ENCODE assay signal across 23 cellular contexts in genomic region chr5:135385576-135385975, GRCh38. TPM values are rescaled to one million over a fixed set of nuclear protein-coding genes. Genes with fewer than 3 reads are reported as not detected.
DNase-seq lines count a peak whose midpoint lies in the region; ATAC-seq, FAIRE-seq and TF ChIP-seq lines count a peak whose summit lies in the region.
"Had no signal": no experiment of that assay in that cellular context is flagged by ENCODE, and none has a peak within 500 bp of the region (broad histone marks: within the 10 kb centered on the region; RNA-seq: fewer than 3 reads in every experiment).

No MANE protein-coding gene starts in this region.

- no peaks in the 10 kb centered on the region for H3K9me3 Mint-ChIP-seq in activated CD8-positive, alpha-beta T cell treated with anti-CD3 and anti-CD28 coated beads, Interleukin-2, amount 10 ng/mL, durations not matched to agents 7 days and 5 days (ENCODE audit: insufficient read depth)
- no peaks in the 10 kb centered on the region for H3K9me3 Mint-ChIP-seq in activated CD8-positive, alpha-beta T cell treated with anti-CD3 and anti-CD28 coated beads for 36 hours
- no peaks in the 10 kb centered on the region for H3K9me3 Mint-ChIP-seq in astrocyte (ENCODE audit: unreplicated experiment)
- H3K9me3 Mint-ChIP-seq in neural progenitor cell = no peaks in the 10 kb centered on the region
- H3K9me3 Mint-ChIP-seq: activated CD4-positive, alpha-beta memory T cell treated with anti-CD3 and anti-CD28 coated beads for 36 hours had no signal

- no peak for ATAC-seq in activated CD8-positive, alpha-beta T cell treated with anti-CD3 and anti-CD28 coated beads, Interleukin-2, amount 10 ng/mL, durations not matched to agents 7 days and 5 days
- no peak for ATAC-seq in activated CD8-positive, alpha-beta T cell treated with anti-CD3 and anti-CD28 coated beads for 36 hours

- no peaks in the 10 kb centered on the region for H3K27me3 Mint-ChIP-seq in activated CD8-positive, alpha-beta T cell treated with anti-CD3 and anti-CD28 coated beads, Interleukin-2, amount 10 ng/mL, durations not matched to agents 7 days and 5 days (ENCODE audit: low read depth)
- no peaks in the 10 kb centered on the region for H3K27me3 Mint-ChIP-seq in activated CD8-positive, alpha-beta T cell treated with anti-CD3 and anti-CD28 coated beads for 36 hours
- H3K27me3 Mint-ChIP-seq in astrocyte (ENCODE audit: low read depth, unreplicated experiment) (no peaks in the 10 kb centered on the region), neural progenitor cell (ENCODE audit: insufficient read depth, low read depth) (peaks cover 3% of the 10 kb centered on the region)
- H3K27me3 Mint-ChIP-seq: activated CD4-positive, alpha-beta memory T cell treated with anti-CD3 and anti-CD28 coated beads for 36 hours had no signal

- WGBS in smooth muscle cell (ENCODE audit: low lambda C conversion rate) = 68% methylated on average over 3 of the region's 3 CpGs

- CTCF ChIA-PET in activated CD8-positive, alpha-beta T cell treated with anti-CD3 and anti-CD28 coated beads, Interleukin-2, amount 10 ng/mL, durations not matched to agents 7 days and 5 days (lab: Charles Lee) = no interaction called here
- CTCF ChIA-PET in activated CD8-positive, alpha-beta T cell treated with anti-CD3 and anti-CD28 coated beads for 36 hours (lab: Charles Lee) = no interaction called here

- H3K4me3 Mint-ChIP-seq in activated CD8-positive, alpha-beta T cell treated with anti-CD3 and anti-CD28 coated beads, Interleukin-2, amount 10 ng/mL, durations not matched to agents 7 days and 5 days = no peak overlapping the region
- H3K4me3 Mint-ChIP-seq in activated CD8-positive, alpha-beta T cell treated with anti-CD3 and anti-CD28 coated beads for 36 hours = no peak overlapping the region
- peak overlapping the region; percentile 50 for H3K4me3 Mint-ChIP-seq in astrocyte (ENCODE audit: unreplicated experiment)
- no peak overlapping the region for H3K4me3 Mint-ChIP-seq in neural progenitor cell
- H3K4me3 Mint-ChIP-seq: activated CD4-positive, alpha-beta memory T cell treated with anti-CD3 and anti-CD28 coated beads for 36 hours had no signal

- peaks cover 45% of the 10 kb centered on the region for H3K4me1 Mint-ChIP-seq in activated CD8-positive, alpha-beta T cell treated with anti-CD3 and anti-CD28 coated beads, Interleukin-2, amount 10 ng/mL, durations not matched to agents 7 days and 5 days (ENCODE audit: low read depth)
- H3K4me1 Mint-ChIP-seq in activated CD8-positive, alpha-beta T cell treated with anti-CD3 and anti-CD28 coated beads for 36 hours (ENCODE audit: low read depth) = peaks cover 39% of the 10 kb centered on the region
- H3K4me1 Mint-ChIP-seq in astrocyte (ENCODE audit: low read depth, unreplicated experiment) (peaks cover 43% of the 10 kb centered on the region), neural progenitor cell (no peaks in the 10 kb centered on the region)

- H3K4me3 ChIP-seq in astrocyte (ENCODE audit: insufficient read depth, low read depth, low read length) (no peak overlapping the region), right atrium auricular region (no peak overlapping the region), smooth muscle cell (no peak overlapping the region), neural progenitor cell (no peak overlapping the region)
- H3K4me3 ChIP-seq: tibial artery had no signal

- H3K9ac ChIP-seq in astrocyte (ENCODE audit: low read length) (no peak overlapping the region), smooth muscle cell (ENCODE audit: low read depth) (no peak overlapping the region), neural progenitor cell (no peak overlapping the region)

- H4K20me1 ChIP-seq in astrocyte (ENCODE audit: insufficient read depth, low read length) = peaks cover 71% of the 10 kb centered on the region
- peaks cover 18% of the 10 kb centered on the region for H4K20me1 ChIP-seq in smooth muscle cell (ENCODE audit: low read depth)
- H4K20me1 ChIP-seq in neural progenitor cell (ENCODE audit: low read depth) = peaks cover 81% of the 10 kb centered on the region

- H3K9me3 ChIP-seq in astrocyte (ENCODE audit: insufficient read depth, low read depth, low read length) (no peaks in the 10 kb centered on the region), right atrium auricular region (no peaks in the 10 kb centered on the region), smooth muscle cell (replicated peaks; ENCODE audit: low read depth) (no peaks in the 10 kb centered on the region), neural progenitor cell (ENCODE audit: low read depth) (no peaks in the 10 kb centered on the region)
- H3K9me3 ChIP-seq: tibial artery had no signal

- peaks cover 97% of the 10 kb centered on the region for H3K79me2 ChIP-seq in astrocyte (ENCODE audit: insufficient read depth, low read length)
- peaks cover 86% of the 10 kb centered on the region for H3K79me2 ChIP-seq in smooth muscle cell (ENCODE audit: low read depth)
- peaks cover 29% of the 10 kb centered on the region for H3K79me2 ChIP-seq in neural progenitor cell (ENCODE audit: low read depth)

- H3F3A ChIP-seq in smooth muscle cell (ENCODE audit: low read depth) (peaks cover 36% of the 10 kb centered on the region), neural progenitor cell (ENCODE audit: low read depth) (no peaks in the 10 kb centered on the region)

- no peak for DNase-seq in activated CD8-positive, alpha-beta T cell treated with anti-CD3 and anti-CD28 coated beads, Interleukin-2, amount 10 ng/mL, durations not matched to agents 7 days and 5 days
- DNase-seq in activated CD8-positive, alpha-beta T cell treated with anti-CD3 and anti-CD28 coated beads for 36 hours = no peak
- DNase-seq in astrocyte (ENCODE audit: low read depth) (no peak), right atrium auricular region (ENCODE audit: low spot score) (no peak), smooth muscle cell (lab: John Stamatoyannopoulos, UW; ENCODE audit: unreplicated experiment) (no peak), neural progenitor cell (ENCODE audit: low spot score) (no peak), D721Med (ENCODE audit: insufficient read length, low spot score) (no peak), activated gamma-delta T cell treated with Interleukin-2 at 50 U/mL for 16 hours (no peak)
- DNase-seq: activated CD4-positive, alpha-beta memory T cell treated with anti-CD3 and anti-CD28 coated beads for 36 hours; C1 segment of cervical spinal cord; erythroblast; H7; kidney glomerular epithelial cell; NCI-H1092; NCI-H2081 treated with DMSO at 0.1 percent for 48 hours; NCI-H524; SIG-M5; small intestine; tibial artery had no signal

- peaks cover 80% of the 10 kb centered on the region for H3K36me3 Mint-ChIP-seq in activated CD8-positive, alpha-beta T cell treated with anti-CD3 and anti-CD28 coated beads, Interleukin-2, amount 10 ng/mL, durations not matched to agents 7 days and 5 days (ENCODE audit: low read depth)
- peaks cover 56% of the 10 kb centered on the region for H3K36me3 Mint-ChIP-seq in activated CD8-positive, alpha-beta T cell treated with anti-CD3 and anti-CD28 coated beads for 36 hours (ENCODE audit: low read depth)
- H3K36me3 Mint-ChIP-seq in astrocyte (ENCODE audit: low read depth, unreplicated experiment) (peaks cover 30% of the 10 kb centered on the region), neural progenitor cell (peaks cover 38% of the 10 kb centered on the region)

- H3K27me3 ChIP-seq in astrocyte (ENCODE audit: insufficient read depth, low read length) (no peaks in the 10 kb centered on the region), right atrium auricular region (no peaks in the 10 kb centered on the region), smooth muscle cell (ENCODE audit: low read depth) (no peaks in the 10 kb centered on the region), neural progenitor cell (no peaks in the 10 kb centered on the region)
- H3K27me3 ChIP-seq: tibial artery had no signal

- intact Hi-C loops in activated CD8-positive, alpha-beta T cell treated with anti-CD3 and anti-CD28 coated beads for 36 hours (cut with micrococcal nuclease) = no loop called here

- H3K4me2 ChIP-seq in astrocyte (ENCODE audit: low read length) (peak overlapping the region; percentile 4), smooth muscle cell (no peak overlapping the region), neural progenitor cell (no peak overlapping the region)

- H3K36me3 ChIP-seq in astrocyte (ENCODE audit: insufficient read depth, low read length) (peaks cover 49% of the 10 kb centered on the region), right atrium auricular region (peaks cover 38% of the 10 kb centered on the region), smooth muscle cell (ENCODE audit: low read depth) (peaks cover 7% of the 10 kb centered on the region), neural progenitor cell (no peaks in the 10 kb centered on the region)

- no peak for TF ChIP-seq CTCF in activated CD8-positive, alpha-beta T cell treated with anti-CD3 and anti-CD28 coated beads for 36 hours (IDR thresholded peaks at IDR 0.05)
- TF ChIP-seq CTCF in astrocyte (IDR thresholded peaks at IDR 0.05; ENCODE audit: insufficient read depth, low read depth, low read length) (no peak), right atrium auricular region (IDR thresholded peaks at IDR 0.05) (no peak), smooth muscle cell (IDR thresholded peaks at IDR 0.05; ENCODE audit: borderline replicate concordance, insufficient read depth, poor library complexity, severe bottlenecking) (no peak), neural progenitor cell (IDR thresholded peaks at IDR 0.05) (no peak), D721Med (IDR thresholded peaks at IDR 0.05; ENCODE audit: insufficient read depth, missing control alignments) (no peak)

- H3K27ac ChIP-seq in astrocyte (ENCODE audit: low read depth, low read length) (no peak overlapping the region), right atrium auricular region (peak overlapping the region; percentile 44 to 75), smooth muscle cell (ENCODE audit: low read depth) (peak overlapping the region; percentile 89), neural progenitor cell (no peak overlapping the region)
- H3K27ac ChIP-seq: HL-60, tibial artery, VCaP had no signal

- H3K4me1 ChIP-seq in astrocyte (ENCODE audit: insufficient read depth, low read length) = peaks cover 30% of the 10 kb centered on the region
- H3K4me1 ChIP-seq in right atrium auricular region = peaks cover 4 to 84% of the 10 kb centered on the region in 2 donors
- peaks cover 2% of the 10 kb centered on the region for H3K4me1 ChIP-seq in smooth muscle cell (ENCODE audit: low read depth)
- H3K4me1 ChIP-seq in neural progenitor cell = no peaks in the 10 kb centered on the region

- POLR2A ChIA-PET in activated CD8-positive, alpha-beta T cell treated with anti-CD3 and anti-CD28 coated beads, Interleukin-2, amount 10 ng/mL, durations not matched to agents 7 days and 5 days (lab: Charles Lee) = no interaction called here
- POLR2A ChIA-PET in activated CD8-positive, alpha-beta T cell treated with anti-CD3 and anti-CD28 coated beads for 36 hours (lab: Charles Lee) = interaction anchor here (0.9 to 1.6 kb wide), 2 partner anchors 10 to 11 kb away, joined by 3 to 4 read pairs; no protein-coding TSS in a partner anchor

- H2AFZ ChIP-seq in astrocyte (ENCODE audit: low read depth, low read length) (no peak overlapping the region), smooth muscle cell (ENCODE audit: low read depth) (no peak overlapping the region), neural progenitor cell (replicated peaks) (no peak overlapping the region)

- FAIRE-seq in astrocyte (lab: Jason Lieb, UNC) = no peak
- FAIRE-seq in D721Med (lab: Jason Lieb, UNC) = no peak
- FAIRE-seq: colon, GM18507, small intestine had no signal

- peak overlapping the region; percentile 67 for H3K27ac Mint-ChIP-seq in activated CD8-positive, alpha-beta T cell treated with anti-CD3 and anti-CD28 coated beads, Interleukin-2, amount 10 ng/mL, durations not matched to agents 7 days and 5 days
- no peak overlapping the region for H3K27ac Mint-ChIP-seq in activated CD8-positive, alpha-beta T cell treated with anti-CD3 and anti-CD28 coated beads for 36 hours
- peak overlapping the region; percentile 69 for H3K27ac Mint-ChIP-seq in astrocyte (ENCODE audit: unreplicated experiment)
- no peak overlapping the region for H3K27ac Mint-ChIP-seq in neural progenitor cell
- H3K27ac Mint-ChIP-seq: activated CD4-positive, alpha-beta memory T cell treated with anti-CD3 and anti-CD28 coated beads for 36 hours had no signal

RNA-seq across cellular contexts. Expression of gene MACROH2A1, which starts 13.5 kb away (rescaled TPM):
- 100 to 1,000 TPM; 328 to 332 TPM for total RNA-seq in activated CD8-positive, alpha-beta T cell treated with anti-CD3 and anti-CD28 coated beads, Interleukin-2, amount 10 ng/mL, durations not matched to agents 7 days and 5 days
- total RNA-seq in activated CD8-positive, alpha-beta T cell treated with anti-CD3 and anti-CD28 coated beads for 36 hours = 100 to 1,000 TPM; 170 to 179 TPM
- total RNA-seq in astrocyte = 121 and 143 TPM in 2 replicates
- total RNA-seq in right atrium auricular region = 100 to 1,000 TPM; 149 to 179 TPM
- 349 and 371 TPM in 2 replicates for total RNA-seq in smooth muscle cell
- polyA plus RNA-seq in smooth muscle cell = 272 and 309 TPM in 2 replicates
- 179 and 227 TPM in 2 replicates for total RNA-seq in neural progenitor cell (ENCODE audit: low replicate concordance)

Comparison
In these comparisons a context has a peak if more than half of its experiments do, and no peak if none do; other contexts are left out.
1. H3K27ac Mint-ChIP-seq: peak in activated CD8-positive, alpha-beta T cell treated with anti-CD3 and anti-CD28 coated beads, Interleukin-2, amount 10 ng/mL, durations not matched to agents 7 days and 5 days (single experiment) and astrocyte (single experiment); none in activated CD8-positive, alpha-beta T cell treated with anti-CD3 and anti-CD28 coated beads for 36 hours (single experiment) and neural progenitor cell (single experiment).
2. H3K27ac ChIP-seq: peak in right atrium auricular region (2 of 2) and smooth muscle cell (single experiment); none in astrocyte (single experiment) and neural progenitor cell (single experiment).